Comparison of ENCODE assay signal across 12 cellular contexts in the genomic region with DNA sequence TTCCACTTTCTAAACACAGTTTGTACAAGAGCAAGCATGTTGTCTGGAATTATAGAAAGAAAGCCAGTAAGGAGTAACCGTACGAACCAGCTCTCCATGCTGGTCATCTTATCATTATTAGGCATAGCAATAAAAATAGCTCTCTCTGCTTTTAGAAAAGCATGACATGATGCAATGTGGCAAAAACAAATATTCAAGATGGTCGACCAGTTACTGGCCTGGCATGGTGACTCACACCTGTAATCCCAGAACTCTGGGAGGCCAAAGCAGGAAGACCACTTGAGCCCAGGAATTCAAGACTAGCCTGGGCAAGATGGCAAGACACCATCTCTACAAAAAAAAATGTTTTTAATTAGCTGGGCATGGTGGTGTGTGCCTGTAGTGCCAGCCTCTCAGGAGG. TPM values are rescaled to one million over a fixed set of nuclear protein-coding genes. Genes with fewer than 3 reads are reported as not detected.
DNase-seq lines count a peak whose midpoint lies in the region; ATAC-seq, FAIRE-seq and TF ChIP-seq lines count a peak whose summit lies in the region.
"Had no signal": no experiment of that assay in that cellular context is flagged by ENCODE, and none has a peak within 500 bp of the region (broad histone marks: within the 10 kb centered on the region; RNA-seq: fewer than 3 reads in every experiment).

No MANE protein-coding gene starts in this region.

- no peak overlapping the region for H3K4me2 ChIP-seq in OCI-LY1 (ENCODE audit: low read length)

- no peaks in the 10 kb centered on the region for H3K9me3 Mint-ChIP-seq in Caco-2 (ENCODE audit: unreplicated experiment)

- H2AFZ ChIP-seq in OCI-LY1 (ENCODE audit: low read length): no peak overlapping the region

- no peaks in the 10 kb centered on the region for H3F3A ChIP-seq in OCI-LY1 (ENCODE audit: insufficient read depth, low read length)

- POLR2A ChIA-PET in Caco-2 (lab: Charles Lee): interaction anchor here (0.6 to 1.2 kb wide), 3 partner anchors 15 to 70 kb away, joined by 3 to 5 read pairs (median 4); no protein-coding TSS in a partner anchor

- H3K9me3 ChIP-seq in Caco-2: no peaks in the 10 kb centered on the region
- H3K9me3 ChIP-seq in OCI-LY1 (ENCODE audit: low read length): no peaks in the 10 kb centered on the region
- H3K9me3 ChIP-seq in pancreas: no peaks in the 10 kb centered on the region
- no peaks in the 10 kb centered on the region for H3K9me3 ChIP-seq in uterus

- CTCF ChIA-PET in Caco-2 (lab: Charles Lee): interaction anchor here (0.7 to 0.8 kb wide), 2 partner anchors 21 to 26 kb away, joined by 3 read pairs; no protein-coding TSS in a partner anchor

- peak overlapping the region; percentile 74 for H3K27ac Mint-ChIP-seq in Caco-2 (ENCODE audit: unreplicated experiment)

- peaks cover 9% of the 10 kb centered on the region; the same call in 1 of the 2 replicates for H3K79me2 ChIP-seq in OCI-LY1 (ENCODE audit: insufficient read depth, low read length)

- TF ChIP-seq POLR2A in uterus (IDR thresholded peaks at IDR 0.05): no peak
- TF ChIP-seq POLR2A in GM12891 (IDR thresholded peaks at IDR 0.05; ENCODE audit: low read depth, low read length): no peak

- peaks cover 41% of the 10 kb centered on the region for H3K4me1 ChIP-seq in Caco-2
- H3K4me1 ChIP-seq in OCI-LY1 (ENCODE audit: insufficient read depth, low read length, severe bottlenecking): peaks cover 97% of the 10 kb centered on the region
- peaks cover 42 to 54% (median 49%) of the 10 kb centered on the region in 3 donors for H3K4me1 ChIP-seq in pancreas
- H3K4me1 ChIP-seq in uterus: peaks cover 0 to 20% of the 10 kb centered on the region in 2 donors

- 24 to 28% methylated on average over 3 of the region's 3 CpGs for WGBS in pancreas, 2 donors

- no peak overlapping the region for H3K4me3 Mint-ChIP-seq in Caco-2 (ENCODE audit: unreplicated experiment)

- H3K4me3 ChIP-seq in Caco-2 (ENCODE audit: low read depth, low read length) (no peak overlapping the region), OCI-LY1 (ENCODE audit: low read depth, low read length, poor library complexity, severe bottlenecking) (no peak overlapping the region), epithelial cell of esophagus (ENCODE audit: low read length) (no peak overlapping the region), pancreas (no peak overlapping the region), uterus (no peak overlapping the region)

- H3K36me3 Mint-ChIP-seq in Caco-2 (ENCODE audit: insufficient read depth, unreplicated experiment): peaks cover 28% of the 10 kb centered on the region

- ATAC-seq in pancreas (peak in 3 of 4 donors; percentile 22 to 31 (median 23)), HG02571 (IDR thresholded peaks at IDR 0.05; ENCODE audit: unreplicated experiment) (no peak)

- H3K4me1 Mint-ChIP-seq in Caco-2 (ENCODE audit: low read depth, unreplicated experiment): peaks cover 35% of the 10 kb centered on the region

- H3K27ac ChIP-seq in OCI-LY1 (ENCODE audit: low read depth, low read length, poor library complexity, severe bottlenecking) (peak overlapping the region; percentile 73), pancreas (peak overlapping the region in 2 of 4 donors; percentile 1 to 14), uterus (no peak overlapping the region)

- no peaks in the 10 kb centered on the region for H3K9me2 ChIP-seq in OCI-LY1 (ENCODE audit: low read depth, low read length)

- DNase-seq in Caco-2 (peak; percentile 51 to 56), epithelial cell of esophagus (ENCODE audit: low read depth) (peak; percentile 93), pancreas (peak in 1 of 6 donors; percentile 41), uterus (no peak), GM12891 (ENCODE audit: insufficient read length, low spot score) (no peak), Kasumi-1 (lab: John Stamatoyannopoulos, UW) (no peak)
- DNase-seq: KBM-7, NCI-H2171 treated with DMSO at 0.1 percent for 48 hours had no signal

- H3K36me3 ChIP-seq in Caco-2 (ENCODE audit: control insufficient read depth, insufficient read depth, low read length) (no peaks in the 10 kb centered on the region), OCI-LY1 (ENCODE audit: insufficient read depth, low read length) (no peaks in the 10 kb centered on the region), pancreas (no peaks in the 10 kb centered on the region), uterus (no peaks in the 10 kb centered on the region)

- H3K27me3 Mint-ChIP-seq in Caco-2 (ENCODE audit: insufficient read depth, unreplicated experiment): no peaks in the 10 kb centered on the region

- intact Hi-C loops in Caco-2 (cut with micrococcal nuclease; ENCODE audit: unreplicated experiment): no loop called here
- intact Hi-C loops in pancreas (cut with DNase I): no loop called here
- intact Hi-C loops in uterus (cut with DNase I; ENCODE audit: low total_unique reads): no loop called here

- no peaks in the 10 kb centered on the region for H4K20me1 ChIP-seq in OCI-LY1 (ENCODE audit: insufficient read depth, low read length)

- H3K27me3 ChIP-seq in Caco-2 (replicated peaks; ENCODE audit: control insufficient read depth, insufficient read depth, low read length): no peaks in the 10 kb centered on the region
- H3K27me3 ChIP-seq in OCI-LY1 (ENCODE audit: insufficient read depth, low read length): no peaks in the 10 kb centered on the region
- H3K27me3 ChIP-seq in pancreas: no peaks in the 10 kb centered on the region
- H3K27me3 ChIP-seq in uterus: no peaks in the 10 kb centered on the region

- FAIRE-seq in pancreas (lab: Jason Lieb, UNC) (no peak), GM12891 (lab: Jason Lieb, UNC) (no peak)
- FAIRE-seq: D721Med, GM18507 had no signal

- no peak overlapping the region for H3K9ac ChIP-seq in OCI-LY1 (ENCODE audit: low read length)

- BruUV-seq in Caco-2 (replicated peaks; lab: Mats Ljungman, UMichigan): no TSS peak

- no peak for TF ChIP-seq CTCF in Caco-2 (IDR thresholded peaks at IDR 0.05; ENCODE audit: insufficient read depth in 1 of 2, low read depth in 1 of 2, low read length in 1 of 2, severe bottlenecking in 1 of 2, unreplicated experiment in 1 of 2)
- TF ChIP-seq CTCF in OCI-LY1 (IDR thresholded peaks at IDR 0.05; ENCODE audit: low read length): no peak
- no peak for TF ChIP-seq CTCF in epithelial cell of esophagus (IDR thresholded peaks at IDR 0.05; ENCODE audit: insufficient read depth, low read depth, low read length, missing control alignments)
- no peak for TF ChIP-seq CTCF in pancreas (IDR thresholded peaks at IDR 0.05)
- TF ChIP-seq CTCF in uterus (IDR thresholded peaks at IDR 0.05): no peak

TF ChIP-seq in GM12891, 5 proteins besides CTCF, POLR2A, EP300 and RAD21:
- TF ChIP-seq TAF1 (IDR thresholded peaks at IDR 0.05; ENCODE audit: low read depth, low read length) (no peak), PAX5 (IDR thresholded peaks at IDR 0.05; ENCODE audit: insufficient read depth, low read length, severe bottlenecking) (no peak), SPI1 (IDR thresholded peaks at IDR 0.05; ENCODE audit: low read depth, low read length) (no peak), POLR2AphosphoS5 (IDR thresholded peaks at IDR 0.05; ENCODE audit: low read depth, low read length) (no peak)

RNA-seq across cellular contexts. Expression of a gene that starts 2.6 kb away (rescaled TPM):
- 137 and 140 TPM in 2 replicates for total RNA-seq in Caco-2 (2022)
- 100 to 1,000 TPM in 1 of 6 donors, 10 to 100 TPM in 5; 59.2 to 127 (median 79.3) TPM for total RNA-seq in pancreas
- 10 to 100 TPM; 34.5 to 49.5 TPM for polyA plus RNA-seq in pancreas
- total RNA-seq in uterus: 100 to 1,000 TPM in 1 of 4 donors, 10 to 100 TPM in 3; 51.5 to 264 (median 79.7) TPM
- polyA plus RNA-seq in GM12891 (2012; ENCODE audit: low read depth, missing spikeins): 74.4 TPM

Comparison
In these comparisons a context has a peak if more than half of its experiments do, and no peak if none do; other contexts are left out.
1. DNase-seq: peak in Caco-2 (2 of 2) and epithelial cell of esophagus (single experiment); none in uterus (0 of 2), GM12891 (single experiment) and Kasumi-1 (0 of 2).